In genomic region chr2:65031341-65032015, GRCh38 we compare ENCODE assay signal across 8 cellular contexts. TPM values are rescaled to one million over a fixed set of nuclear protein-coding genes. Genes with fewer than 3 reads are reported as not detected.
DNase-seq lines count a peak whose midpoint lies in the region; FAIRE-seq and TF ChIP-seq lines count a peak whose summit lies in the region.

No MANE protein-coding gene starts in this region.

- no peak for TF ChIP-seq EP300 in suprapubic skin (IDR thresholded peaks at IDR 0.05)

- DNase-seq in COR-L47 (lab: John Stamatoyannopoulos, UW) (peak; percentile 26), HAP-1 (ENCODE audit: low spot score in 2 of 2) (peak; percentile 73 to 84), NCI-H748 treated with DMSO at 0.1 percent for 48 hours (lab: John Stamatoyannopoulos, UW) (peak; percentile 13), fibroblast of pulmonary artery (ENCODE audit: low read depth) (peak; percentile 42), NCI-H2227 (lab: John Stamatoyannopoulos, UW; ENCODE audit: unreplicated experiment) (no peak), dorsolateral prefrontal cortex (no peak), suprapubic skin (ENCODE audit: low spot score in 2 of 2) (no peak), GM19239 (ENCODE audit: insufficient read length, low spot score) (no peak)

- H3K27ac ChIP-seq in dorsolateral prefrontal cortex (peak overlapping the region in 8 of 59 donors; percentile 2 to 44 (median 20)), suprapubic skin (no peak overlapping the region)

- H3K36me3 ChIP-seq in HAP-1 (replicated peaks) (no peaks in the 10 kb centered on the region), suprapubic skin (no peaks in the 10 kb centered on the region)

- no peak for TF ChIP-seq POLR2A in suprapubic skin (IDR thresholded peaks at IDR 0.05)

- WGBS in suprapubic skin, result 61% methylated on average over 8 of the region's 8 CpGs

- intact Hi-C loops in dorsolateral prefrontal cortex (cut with DNase I), result no loop called here

- H3K4me3 ChIP-seq in HAP-1 (no peak overlapping the region), fibroblast of pulmonary artery (replicated peaks; ENCODE audit: low read depth, low read length) (no peak overlapping the region), dorsolateral prefrontal cortex (no peak overlapping the region), suprapubic skin (no peak overlapping the region)

- H3K27me3 ChIP-seq in HAP-1 (ENCODE audit: low read depth) (no peaks in the 10 kb centered on the region), dorsolateral prefrontal cortex (no peaks in the 10 kb centered on the region), suprapubic skin (no peaks in the 10 kb centered on the region)

- in situ Hi-C loops in HAP-1 (cut with MboI; ENCODE audit: low sequenced_read_pairs), result loop anchor here (25.0 kb wide), 1 partner anchor 444 kb away; no protein-coding TSS in a partner anchor

- FAIRE-seq in GM19239 (lab: Jason Lieb, UNC), result no peak

- no peak for TF ChIP-seq CTCF in fibroblast of pulmonary artery (IDR thresholded peaks at IDR 0.05; ENCODE audit: low read length, missing control alignments)
- peak in 1 of 56 donors; percentile 13 for TF ChIP-seq CTCF in dorsolateral prefrontal cortex (IDR thresholded peaks at IDR 0.05 in 54 of 56, conservative IDR thresholded peaks at IDR 0.05 in 2 of 56; ENCODE audit: low read depth in 1 of 56, partially characterized antibody in 56 of 56)
- no peak for TF ChIP-seq CTCF in suprapubic skin (IDR thresholded peaks at IDR 0.05)

- H3K4me1 ChIP-seq in HAP-1 (peaks cover 12% of the 10 kb centered on the region), suprapubic skin (peaks cover 4% of the 10 kb centered on the region)

- H3K9me3 ChIP-seq in HAP-1, result no peaks in the 10 kb centered on the region
- no peaks in the 10 kb centered on the region for H3K9me3 ChIP-seq in suprapubic skin

RNA-seq across cellular contexts. Expression of gene CEP68, which starts 24.7 kb away (rescaled TPM):
- total RNA-seq in dorsolateral prefrontal cortex, result 10 to 100 TPM; 23.2 to 57.6 (median 40.4) TPM
- total RNA-seq in suprapubic skin, result 10 to 100 TPM; 17.5 to 53.4 (median 27.6) TPM

RNA-seq across cellular contexts. Expression of gene SLC1A4, which starts 42.3 kb away (rescaled TPM):
- total RNA-seq in dorsolateral prefrontal cortex (10 to 100 TPM; 25.8 to 83.3 (median 55.1) TPM), suprapubic skin (10 to 100 TPM; 12.9 to 39.5 (median 29.0) TPM)

Comparison
In these comparisons a context has a peak if more than half of its experiments do, and no peak if none do; other contexts are left out.
1. DNase-seq: peak in COR-L47 (single experiment), HAP-1 (2 of 2), NCI-H748 treated with DMSO at 0.1 percent for 48 hours (single experiment) and fibroblast of pulmonary artery (single experiment); none in NCI-H2227 (single experiment), dorsolateral prefrontal cortex (0 of 10), suprapubic skin (0 of 2) and GM19239 (single experiment).